ENCODE assay signal across 18 cellular contexts in the genomic region with DNA sequence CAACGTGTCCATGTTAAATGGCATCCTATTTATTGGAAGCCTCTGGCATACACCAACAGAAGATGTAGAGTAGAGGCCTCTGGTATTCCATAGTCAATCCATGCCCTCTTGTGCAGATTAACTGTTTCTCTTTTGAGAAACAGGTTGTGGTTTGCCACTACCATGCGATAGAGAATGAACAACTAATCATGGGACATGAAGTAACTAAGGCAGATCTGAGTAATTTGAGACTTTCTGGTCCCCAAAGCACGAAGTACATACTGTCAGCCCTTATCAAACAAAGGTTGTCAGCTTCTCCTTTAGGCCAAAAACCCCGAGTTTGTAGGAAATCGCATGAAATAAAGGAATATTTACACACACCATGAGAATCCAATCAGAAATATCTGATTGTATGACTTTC. TPM values are rescaled to one million over a fixed set of nuclear protein-coding genes. Genes with fewer than 3 reads are reported as not detected.
DNase-seq lines count a peak whose midpoint lies in the region; ATAC-seq, FAIRE-seq and TF ChIP-seq lines count a peak whose summit lies in the region.
"Had no signal": no experiment of that assay in that cellular context is flagged by ENCODE, and none has a peak within 500 bp of the region (broad histone marks: within the 10 kb centered on the region; RNA-seq: fewer than 3 reads in every experiment).

No MANE protein-coding gene starts in this region.

- DNase-seq in activated naive CD4-positive, alpha-beta T cell (lab: John Stamatoyannopoulos, UW), result no peak
- DNase-seq in H1 (ENCODE audit: low read depth in 1 of 2, low spot score in 2 of 2), result no peak
- DNase-seq in stimulated activated naive B cell treated with anti-CD40 and anti-IgM and Interleukin-4, amounts not matched to agents 10 μg/mL and 1 μg/mL and 100 μg/mL, for 72 hours, result no peak
- no peak for DNase-seq in NOMO-1 (lab: John Stamatoyannopoulos, UW; ENCODE audit: unreplicated experiment in 2 of 2)
- no peak for DNase-seq in SHP77 treated with DMSO at 0.1 percent for 48 hours (lab: John Stamatoyannopoulos, UW)
- DNase-seq: activated CD4-positive, alpha-beta T cell treated with anti-CD3 and anti-CD28 coated beads, Interleukin-2, amount 50 U/mL, for 4 hours; anterior cingulate cortex; cerebellar nuclear complex; left ventricle myocardium superior; mucosa of descending colon; NCI-H2107; NCI-H526; nucleus accumbens; testis had no signal

- peaks cover 49% of the 10 kb centered on the region for H3K36me3 Mint-ChIP-seq in activated naive CD4-positive, alpha-beta T cell treated with anti-CD3 and anti-CD28 coated beads, Interleukin-2, amount 50 U/mL, for 24 hours
- peaks cover 63 to 65% of the 10 kb centered on the region in 2 donors for H3K36me3 Mint-ChIP-seq in stimulated activated naive B cell treated with anti-CD40 and anti-IgM and Interleukin-4, amounts not matched to agents 10 μg/mL and 1 μg/mL and 100 μg/mL, for 72 hours

- TF ChIP-seq EP300 in H1 (IDR thresholded peaks at IDR 0.05; ENCODE audit: borderline replicate concordance in 1 of 2, low read depth in 2 of 2, low read length in 2 of 2), result no peak

- H4K20me1 ChIP-seq in Loucy (ENCODE audit: insufficient read depth, low read length, poor library complexity, severe bottlenecking), result peaks cover 76% of the 10 kb centered on the region
- H4K20me1 ChIP-seq in H1 (replicated peaks in 1 of 2; ENCODE audit: control insufficient read depth in 1 of 2, insufficient read depth in 2 of 2, low read length in 2 of 2), result peaks cover 22 to 25% of the 10 kb centered on the region in 2 experiments

- H2BK120ac ChIP-seq in H1 (replicated peaks; ENCODE audit: low read depth, low read length), result no peak overlapping the region

- H3K18ac ChIP-seq in H1 (ENCODE audit: extremely low read depth, low read length), result peak overlapping the region; percentile 85; the same call in 1 of the 2 replicates

- H2BK20ac ChIP-seq in H1 (ENCODE audit: low read length), result no peak overlapping the region

- H3F3A ChIP-seq in Loucy (ENCODE audit: low read depth), result no peaks in the 10 kb centered on the region

- peaks cover 44% of the 10 kb centered on the region for H3K4me1 Mint-ChIP-seq in activated naive CD4-positive, alpha-beta T cell treated with anti-CD3 and anti-CD28 coated beads, Interleukin-2, amount 50 U/mL, for 24 hours
- H3K4me1 Mint-ChIP-seq in stimulated activated naive B cell treated with anti-CD40 and anti-IgM and Interleukin-4, amounts not matched to agents 10 μg/mL and 1 μg/mL and 100 μg/mL, for 72 hours, result peaks cover 22 to 60% of the 10 kb centered on the region in 2 donors

- H2BK12ac ChIP-seq in H1 (ENCODE audit: low read depth, low read length), result 0 out of 2 replicates have a peak overlapping the region, but pooled peaks have one; percentile 17

- H3K4ac ChIP-seq in H1 (replicated peaks; ENCODE audit: insufficient read length, low read depth, low read length), result no peak overlapping the region

- peak overlapping the region; percentile 82 for H3K4me2 ChIP-seq in Loucy (ENCODE audit: low read depth, low read length, poor library complexity, severe bottlenecking)
- H3K4me2 ChIP-seq in H1 (ENCODE audit: insufficient read depth in 1 of 2, low read depth in 2 of 2, low read length in 2 of 2), result peak overlapping the region; percentile 75 to 97

- H2AFZ ChIP-seq in Loucy (ENCODE audit: low read length), result no peak overlapping the region
- no peak overlapping the region for H2AFZ ChIP-seq in H1 (ENCODE audit: low read length)

- CTCF ChIA-PET in H1 (lab: Charles Lee; ENCODE audit: partially characterized antibody), result interaction anchor here (0.5 kb wide), 1 partner anchor 134 kb away, joined by 3 read pairs; no protein-coding TSS in a partner anchor

- peaks cover 8% of the 10 kb centered on the region; the same call in 1 of the 2 replicates for H3K23me2 ChIP-seq in H1 (ENCODE audit: low read depth, low read length)

- 0 out of 2 replicates have a peak overlapping the region, but pooled peaks have one; percentile 5 for H2BK15ac ChIP-seq in H1 (ENCODE audit: low read length)

- POLR2A ChIA-PET in H1 (lab: Charles Lee; ENCODE audit: partially characterized antibody), result interaction anchor here (0.7 to 3.0 kb wide), 3 partner anchors 12 to 960 kb away, joined by 3 to 25 read pairs (median 5); no protein-coding TSS in a partner anchor

- peak overlapping the region; percentile 64 for H3K4me3 Mint-ChIP-seq in activated naive CD4-positive, alpha-beta T cell treated with anti-CD3 and anti-CD28 coated beads, Interleukin-2, amount 50 U/mL, for 24 hours
- peak overlapping the region; percentile 17 to 64 for H3K4me3 Mint-ChIP-seq in stimulated activated naive B cell treated with anti-CD40 and anti-IgM and Interleukin-4, amounts not matched to agents 10 μg/mL and 1 μg/mL and 100 μg/mL, for 72 hours

- no peaks in the 10 kb centered on the region for H3K9me3 ChIP-seq in Loucy (ENCODE audit: insufficient read depth, low read depth, low read length)
- no peaks in the 10 kb centered on the region for H3K9me3 ChIP-seq in H1 (ENCODE audit: insufficient read depth in 2 of 2, low read depth in 1 of 2, low read length in 1 of 2)
- H3K9me3 ChIP-seq: testis had no signal

- H3K27ac Mint-ChIP-seq in activated naive CD4-positive, alpha-beta T cell treated with anti-CD3 and anti-CD28 coated beads, Interleukin-2, amount 50 U/mL, for 24 hours, result no peak overlapping the region
- H3K27ac Mint-ChIP-seq in stimulated activated naive B cell treated with anti-CD40 and anti-IgM and Interleukin-4, amounts not matched to agents 10 μg/mL and 1 μg/mL and 100 μg/mL, for 72 hours, result peak overlapping the region; percentile 82

- H3K36me3 ChIP-seq in Loucy (ENCODE audit: insufficient read depth, low read length), result peaks cover 4% of the 10 kb centered on the region; the same call in 1 of the 2 replicates
- peaks cover 0 to 20% (median 6%) of the 10 kb centered on the region in 4 experiments; a peak in 3 of 8 replicates for H3K36me3 ChIP-seq in H1 (ENCODE audit: control insufficient read depth in 2 of 4, insufficient read depth in 4 of 4, low read length in 3 of 4)

- H3K9ac ChIP-seq in Loucy (ENCODE audit: low read depth, low read length, poor library complexity, severe bottlenecking), result peak overlapping the region; percentile 38
- H3K9ac ChIP-seq in H1 (replicated peaks in 1 of 4; ENCODE audit: extremely low read depth in 1 of 4, low read depth in 3 of 4, low read length in 3 of 4), result 0 out of 7 replicates have a peak overlapping the region, but pooled peaks of 1 of the 4 experiments have one; percentile 4

- peak overlapping the region; percentile 30; the same call in 1 of the 2 replicates for H2BK5ac ChIP-seq in H1 (ENCODE audit: low read depth, low read length)

- TF ChIP-seq POLR2A in H1 (IDR thresholded peaks at IDR 0.05; ENCODE audit: control extremely low read depth in 1 of 2, low read depth in 2 of 2, low read length in 2 of 2), result no peak

- FAIRE-seq in H1 (lab: Jason Lieb, UNC), result no peak
- FAIRE-seq: TTC549 had no signal

- H3K27me3 ChIP-seq in Loucy (ENCODE audit: insufficient read depth, low read length, poor library complexity, severe bottlenecking) (no peaks in the 10 kb centered on the region), H1 (replicated peaks in 1 of 4; ENCODE audit: control insufficient read depth in 3 of 4, extremely low read depth in 1 of 4, insufficient read depth in 3 of 4, low read length in 3 of 4) (no peaks in the 10 kb centered on the region)
- H3K27me3 ChIP-seq: testis had no signal

- H3K23ac ChIP-seq in H1 (ENCODE audit: insufficient read length), result no peak overlapping the region

- no peak overlapping the region for H3K27ac ChIP-seq in H1 (ENCODE audit: low read depth, low read length)
- H3K27ac ChIP-seq: testis had no signal

- TF ChIP-seq CTCF in Loucy (conservative IDR thresholded peaks at IDR 0.05; ENCODE audit: low read length) (no peak), H1 (IDR thresholded peaks at IDR 0.05; ENCODE audit: control extremely low read depth in 1 of 3, insufficient read depth in 1 of 3, low read depth in 1 of 3, low read length in 3 of 3) (no peak)

- peaks cover 8% of the 10 kb centered on the region for H3K9me3 Mint-ChIP-seq in activated naive CD4-positive, alpha-beta T cell treated with anti-CD3 and anti-CD28 coated beads, Interleukin-2, amount 50 U/mL, for 24 hours
- H3K9me3 Mint-ChIP-seq in stimulated activated naive B cell treated with anti-CD40 and anti-IgM and Interleukin-4, amounts not matched to agents 10 μg/mL and 1 μg/mL and 100 μg/mL, for 72 hours, result peaks cover 14 to 17% of the 10 kb centered on the region in 2 donors

- H3K14ac ChIP-seq in H1 (ENCODE audit: insufficient read length), result no peak overlapping the region

- ATAC-seq in stimulated activated naive B cell treated with anti-CD40 and anti-IgM and Interleukin-4, amounts not matched to agents 10 μg/mL and 1 μg/mL and 100 μg/mL, for 72 hours (replicated peaks), result peak; percentile 33 to 34
- ATAC-seq in GM19455 (IDR thresholded peaks at IDR 0.05; ENCODE audit: unreplicated experiment), result no peak
- ATAC-seq: left ventricle myocardium superior, mucosa of descending colon had no signal

- H3K4me1 ChIP-seq in Loucy (ENCODE audit: insufficient read depth, low read length, poor library complexity, severe bottlenecking) (peaks cover 35% of the 10 kb centered on the region), H1 (replicated peaks in 1 of 4; ENCODE audit: control insufficient read depth in 3 of 4, insufficient read depth in 4 of 4, low read length in 3 of 4) (peaks cover 0 to 6% (median 4%) of the 10 kb centered on the region in 4 experiments; a peak in 5 of 7 replicates)
- H3K4me1 ChIP-seq: testis had no signal

- no peaks in the 10 kb centered on the region for H3K9me2 ChIP-seq in Loucy (replicated peaks; ENCODE audit: low read depth, low read length)

- peaks cover 89% of the 10 kb centered on the region for H3K79me2 ChIP-seq in Loucy (ENCODE audit: insufficient read depth, low read length)
- peaks cover 76 to 86% of the 10 kb centered on the region in 2 experiments for H3K79me2 ChIP-seq in H1 (ENCODE audit: control insufficient read depth in 1 of 2, insufficient read depth in 2 of 2, low read length in 2 of 2)

- H3K4me3 ChIP-seq in Loucy (ENCODE audit: low read length, poor library complexity, severe bottlenecking), result peak overlapping the region; percentile 98
- H3K4me3 ChIP-seq in H1 (ENCODE audit: extremely low read depth in 1 of 4, insufficient read depth in 2 of 4, low read depth in 3 of 4, low read length in 4 of 4), result peak overlapping the region in 1 of 4 experiments; percentile 99; a peak in 4 of 8 replicates
- H3K4me3 ChIP-seq: mucosa of descending colon, testis had no signal

- WGBS in H1 (ENCODE audit: extremely low coverage in 1 of 2, insufficient coverage in 1 of 2, insufficient read length in 1 of 2, insufficient replicate concordance in 2 of 2, low coverage in 1 of 2, low lambda C conversion rate in 2 of 2, missing lambda C conversion rate in 1 of 2), 2 experiments, result 76% methylated on average over 5 of the region's 5 CpGs; no CpG with 5 or more reads in 1 of the 2 experiments

- H4K91ac ChIP-seq in H1 (replicated peaks; ENCODE audit: insufficient read length, low read length), result no peak overlapping the region

- no peak for TF ChIP-seq RAD21 in H1 (IDR thresholded peaks at IDR 0.05 in 1 of 2, conservative IDR thresholded peaks at IDR 0.05 in 1 of 2; ENCODE audit: low read depth in 2 of 2, low read length in 2 of 2)

- no peak overlapping the region for H4K8ac ChIP-seq in H1 (ENCODE audit: extremely low read depth, insufficient read depth, low read length)

- no peak overlapping the region; the same call in 1 of the 2 replicates for H2AK5ac ChIP-seq in H1 (ENCODE audit: low read depth, low read length)

- H3K56ac ChIP-seq in H1 (replicated peaks; ENCODE audit: insufficient read length, low read depth, low read length), result no peak overlapping the region

- no peak overlapping the region for H4K5ac ChIP-seq in H1 (ENCODE audit: insufficient read length, low read depth, low read length)

- H3K79me1 ChIP-seq in H1 (ENCODE audit: low read depth, low read length), result no peaks in the 10 kb centered on the region; the same call in 1 of the 2 replicates

- H3K27me3 Mint-ChIP-seq in activated naive CD4-positive, alpha-beta T cell treated with anti-CD3 and anti-CD28 coated beads, Interleukin-2, amount 50 U/mL, for 24 hours, result no peaks in the 10 kb centered on the region
- H3K27me3 Mint-ChIP-seq in stimulated activated naive B cell treated with anti-CD40 and anti-IgM and Interleukin-4, amounts not matched to agents 10 μg/mL and 1 μg/mL and 100 μg/mL, for 72 hours, result no peaks in the 10 kb centered on the region

RNA-seq across cellular contexts. Expression of a gene that starts 3.6 kb away (rescaled TPM):
- 194 and 220 TPM in 2 replicates for total RNA-seq in H1 (2021; fragmentation: NEBNext Ultra II Directional; extraction: Animal tissue kit (Norgen Biotek cat#: 25700))
- polyA plus RNA-seq in H1 (2011; rRNA removed), result 13.6 and 22.2 TPM in 2 replicates
- polyA plus RNA-seq in H1 (2011; cell fraction: cytosol; rRNA removed), result 23.1 TPM
- polyA plus RNA-seq in H1 (2011; cell fraction: nucleus; rRNA removed), result 16.1 TPM
- 43.4 to 75.9 TPM (median 52.0 TPM) in 4 replicates for polyA plus RNA-seq in H1 (2012, experiment 1 of 2)
- 3.5 TPM for polyA plus RNA-seq in H1 (2012, experiment 2 of 2)
- polyA plus RNA-seq in H1 (2013, experiment 1 of 2), result 107 TPM
- 103 TPM for polyA plus RNA-seq in H1 (2013, experiment 2 of 2)
- 119 and 170 TPM in 2 replicates for polyA minus RNA-seq in H1 (2011; rRNA and poly(A)+ RNA removed)
- polyA minus RNA-seq in H1 (2011; cell fraction: cytosol; rRNA and poly(A)+ RNA removed), result 108 TPM
- 75.8 TPM for polyA minus RNA-seq in H1 (2011; cell fraction: nucleus; rRNA and poly(A)+ RNA removed)

RNA-seq across cellular contexts. Expression of a gene that starts 40.3 kb away (rescaled TPM):
- total RNA-seq in H1 (2021; fragmentation: NEBNext Ultra II Directional; extraction: Animal tissue kit (Norgen Biotek cat#: 25700)), result 57.6 and 64.7 TPM in 2 replicates
- 25.0 and 28.6 TPM in 2 replicates for polyA plus RNA-seq in H1 (2011; rRNA removed)
- polyA plus RNA-seq in H1 (2011; cell fraction: cytosol; rRNA removed), result 37.0 TPM
- 29.6 TPM for polyA plus RNA-seq in H1 (2011; cell fraction: nucleus; rRNA removed)
- 38.8 to 77.6 TPM (median 54.1 TPM) in 4 replicates for polyA plus RNA-seq in H1 (2012, experiment 1 of 2)
- polyA plus RNA-seq in H1 (2012, experiment 2 of 2), result 20.3 TPM
- polyA plus RNA-seq in H1 (2013, experiment 1 of 2), result 34.7 TPM
- polyA plus RNA-seq in H1 (2013, experiment 2 of 2), result 31.5 TPM
- 122 and 128 TPM in 2 replicates for polyA minus RNA-seq in H1 (2011; rRNA and poly(A)+ RNA removed)
- polyA minus RNA-seq in H1 (2011; cell fraction: cytosol; rRNA and poly(A)+ RNA removed), result 50.1 TPM
- 118 TPM for polyA minus RNA-seq in H1 (2011; cell fraction: nucleus; rRNA and poly(A)+ RNA removed)

RNA-seq across cellular contexts. Expression of a gene that starts 42.3 kb away (rescaled TPM):
- total RNA-seq in H1 (2021; fragmentation: NEBNext Ultra II Directional; extraction: Animal tissue kit (Norgen Biotek cat#: 25700)), result 27.9 and 30.9 TPM in 2 replicates
- polyA plus RNA-seq in H1 (2011; rRNA removed), result 2.9 and 3.6 TPM in 2 replicates
- 4.7 TPM for polyA plus RNA-seq in H1 (2011; cell fraction: cytosol; rRNA removed)
- polyA plus RNA-seq in H1 (2011; cell fraction: nucleus; rRNA removed), result 4.9 TPM
- polyA plus RNA-seq in H1 (2012, experiment 1 of 2), result 6.2 to 11.2 TPM (median 9.6 TPM) in 4 replicates
- 1.2 TPM for polyA plus RNA-seq in H1 (2012, experiment 2 of 2)
- polyA plus RNA-seq in H1 (2013, experiment 1 of 2), result 10.1 TPM
- polyA plus RNA-seq in H1 (2013, experiment 2 of 2), result 9.6 TPM
- 42.7 and 51.1 TPM in 2 replicates for polyA minus RNA-seq in H1 (2011; rRNA and poly(A)+ RNA removed)
- 12.8 TPM for polyA minus RNA-seq in H1 (2011; cell fraction: cytosol; rRNA and poly(A)+ RNA removed)
- 38.8 TPM for polyA minus RNA-seq in H1 (2011; cell fraction: nucleus; rRNA and poly(A)+ RNA removed)
